ENCODE assay signal across 10 cellular contexts in the genomic region with DNA sequence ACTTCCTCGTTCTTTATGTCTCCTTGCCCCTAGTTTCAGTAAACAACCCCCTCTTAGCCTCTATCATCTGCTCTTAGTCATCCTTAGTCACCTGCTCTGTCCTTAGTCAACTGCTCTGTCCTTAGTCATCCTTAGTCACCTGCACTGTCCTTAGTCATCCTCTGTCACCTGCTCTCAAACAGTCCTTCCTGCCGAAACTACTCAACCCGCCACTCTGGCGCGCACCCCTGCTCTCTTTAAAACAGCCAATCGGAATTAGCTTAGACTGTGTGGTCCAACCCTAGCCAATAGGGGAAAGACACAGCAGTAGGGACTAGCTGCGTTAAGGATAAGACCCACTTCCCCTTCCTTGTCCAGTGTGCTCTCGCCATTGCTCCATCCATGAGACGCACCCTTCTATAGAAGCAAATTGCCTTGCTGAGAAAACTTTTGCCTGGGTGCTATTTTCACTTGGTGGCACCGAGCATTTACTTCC.
DNase-seq lines count a peak whose midpoint lies in the region; ATAC-seq and TF ChIP-seq lines count a peak whose summit lies in the region.
"Had no signal": no experiment of that assay in that cellular context is flagged by ENCODE, and none has a peak within 500 bp of the region (broad histone marks: within the 10 kb centered on the region; RNA-seq: fewer than 3 reads in every experiment).

No MANE protein-coding gene starts in this region.

- H3K36me3 Mint-ChIP-seq in activated naive CD8-positive, alpha-beta T cell treated with anti-CD3 and anti-CD28 coated beads for 36 hours, result peaks cover 59% of the 10 kb centered on the region

- no peak overlapping the region for H3K4me3 Mint-ChIP-seq in activated naive CD8-positive, alpha-beta T cell treated with anti-CD3 and anti-CD28 coated beads for 36 hours

- no peaks in the 10 kb centered on the region for H3K27me3 Mint-ChIP-seq in activated naive CD8-positive, alpha-beta T cell treated with anti-CD3 and anti-CD28 coated beads for 36 hours

- POLR2A ChIA-PET in RWPE1 (lab: Yijun Ruan, JAX; ENCODE audit: low non-redundant PET), result no interaction called here

- peak overlapping the region; percentile 76 for H3K27ac Mint-ChIP-seq in activated naive CD8-positive, alpha-beta T cell treated with anti-CD3 and anti-CD28 coated beads for 36 hours

- no peak for ATAC-seq in HG03097 (IDR thresholded peaks at IDR 0.05; ENCODE audit: low FRiP score, unreplicated experiment)

- CTCF ChIA-PET in RWPE1 (lab: Yijun Ruan, JAX), result no interaction called here

- peaks cover 59% of the 10 kb centered on the region for H3K4me1 Mint-ChIP-seq in activated naive CD8-positive, alpha-beta T cell treated with anti-CD3 and anti-CD28 coated beads for 36 hours

- intact Hi-C loops in posterior vena cava (cut with DNase I), result no loop called here

- TF ChIP-seq CTCF in RWPE1 (conservative IDR thresholded peaks at IDR 0.05; ENCODE audit: low read depth), result no peak

- peaks cover 18% of the 10 kb centered on the region for H3K9me3 Mint-ChIP-seq in activated naive CD8-positive, alpha-beta T cell treated with anti-CD3 and anti-CD28 coated beads for 36 hours

- H3K27ac ChIP-seq in RWPE1, result no peak overlapping the region

- peak; percentile 31 for DNase-seq in Daoy (ENCODE audit: low read depth)
- peak; percentile 52 for DNase-seq in RWPE1 (ENCODE audit: low spot score)
- peak; percentile 52 for DNase-seq in activated naive CD8-positive, alpha-beta T cell treated with anti-CD3 and anti-CD28 coated beads for 36 hours
- peak; percentile 64 for DNase-seq in stimulated activated CD4-positive, alpha-beta T cell treated with anti-CD3 and anti-CD28 coated beads, Interleukin-15, amount 100 ng/mL, for 24 hours
- DNase-seq in NCI-H1694 treated with DMSO at 0.1 percent for 48 hours (lab: John Stamatoyannopoulos, UW), result no peak
- no peak for DNase-seq in NCI-H1105 treated with DMSO at 0.1 percent for 48 hours (lab: John Stamatoyannopoulos, UW)
- DNase-seq in posterior vena cava (ENCODE audit: low spot score), result no peak
- DNase-seq: Caco-2; effector memory CD4-positive, alpha-beta T cell had no signal

Comparison
In these comparisons a context has a peak if more than half of its experiments do, and no peak if none do; other contexts are left out.
1. DNase-seq: peak in Daoy (single experiment), RWPE1 (single experiment), activated naive CD8-positive, alpha-beta T cell treated with anti-CD3 and anti-CD28 coated beads for 36 hours (single experiment) and stimulated activated CD4-positive, alpha-beta T cell treated with anti-CD3 and anti-CD28 coated beads, Interleukin-15, amount 100 ng/mL, for 24 hours (single experiment); none in NCI-H1694 treated with DMSO at 0.1 percent for 48 hours (single experiment), NCI-H1105 treated with DMSO at 0.1 percent for 48 hours (single experiment) and posterior vena cava (single experiment).